ENCODE assay signal across 15 cellular contexts in the genomic region with DNA sequence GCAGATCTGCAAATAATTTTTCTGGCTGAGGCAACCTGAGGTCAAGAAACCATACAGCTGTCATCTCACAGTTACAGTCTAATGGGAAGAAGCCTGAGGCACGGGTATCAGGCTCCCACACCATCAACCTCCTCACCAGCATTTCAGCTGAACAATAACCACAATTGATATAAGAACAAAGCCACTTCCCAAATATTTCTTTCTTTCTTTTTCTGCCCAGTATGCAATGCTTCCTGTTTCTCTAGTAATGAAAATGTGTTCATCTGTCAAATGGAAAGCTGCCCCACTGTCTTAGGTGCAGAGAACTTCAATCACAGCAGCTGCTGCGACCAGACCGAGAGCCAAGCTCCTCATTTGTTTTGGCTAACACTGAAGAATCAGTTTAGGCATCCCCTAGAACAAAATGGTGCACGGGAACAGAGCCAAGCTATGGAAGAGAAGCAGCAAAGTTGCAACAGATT.
DNase-seq lines count a peak whose midpoint lies in the region; ATAC-seq, FAIRE-seq and TF ChIP-seq lines count a peak whose summit lies in the region.
"Had no signal": no experiment of that assay in that cellular context is flagged by ENCODE, and none has a peak within 500 bp of the region (broad histone marks: within the 10 kb centered on the region; RNA-seq: fewer than 3 reads in every experiment).

No MANE protein-coding gene starts in this region.

- no peak for TF ChIP-seq CTCF in body of pancreas (IDR thresholded peaks at IDR 0.05)

- H3K27ac ChIP-seq in body of pancreas = no peak overlapping the region
- H3K27ac ChIP-seq: pancreas had no signal

- H3K4me3 ChIP-seq in body of pancreas (no peak overlapping the region), skeletal muscle cell (ENCODE audit: low read depth, low read length) (no peak overlapping the region)
- H3K4me3 ChIP-seq: pancreas had no signal

- DNase-seq in NOMO-1 treated with DMSO at 0.1 percent for 48 hours (lab: John Stamatoyannopoulos, UW; ENCODE audit: unreplicated experiment) (peak; percentile 44), body of pancreas (peak in 3 of 4 donors; percentile 15 to 17 (median 16)), hippocampal formation (lab: John Stamatoyannopoulos, UW) (peak; percentile 18 to 35), skeletal muscle cell (ENCODE audit: low read depth) (peak; percentile 56), kidney glomerular epithelial cell (lab: John Stamatoyannopoulos, UW) (no peak), GM12891 (ENCODE audit: insufficient read length, low spot score) (no peak), DMS53 treated with DMSO at 0.1 percent for 48 hours (lab: John Stamatoyannopoulos, UW; ENCODE audit: unreplicated experiment) (no peak), COLO668 (lab: John Stamatoyannopoulos, UW; ENCODE audit: unreplicated experiment) (no peak)
- DNase-seq: activated CD4-positive, CD25-positive, alpha-beta regulatory T cell treated with anti-CD3 and anti-CD28 coated beads, Interleukin-2, amount 50 U/mL, for 72 hours; DMS79 treated with DMSO at 0.1 percent for 48 hours; erythroblast; pancreas; SIG-M5 had no signal

- intact Hi-C loops in body of pancreas (cut with DNase I) = no loop called here

- H3K27me3 ChIP-seq in body of pancreas = no peaks in the 10 kb centered on the region
- H3K27me3 ChIP-seq: pancreas had no signal

- 49 to 58% methylated on average over 4 of the region's 4 CpGs for WGBS in body of pancreas, 2 donors

- no peak for FAIRE-seq in GM12891 (lab: Jason Lieb, UNC)
- FAIRE-seq: bronchial epithelial cell, GM12892, pancreas had no signal

- no peaks in the 10 kb centered on the region for H3K9me3 ChIP-seq in body of pancreas
- H3K9me3 ChIP-seq: pancreas had no signal

- H3K4me1 ChIP-seq in body of pancreas = no peaks in the 10 kb centered on the region
- H3K4me1 ChIP-seq: pancreas had no signal

- ATAC-seq in body of pancreas = no peak

- no peaks in the 10 kb centered on the region for H3K36me3 ChIP-seq in body of pancreas (replicated peaks in 1 of 2; ENCODE audit: insufficient read depth in 1 of 2, low read depth in 2 of 2)
- H3K36me3 ChIP-seq: pancreas had no signal

- TF ChIP-seq POLR2A in body of pancreas (IDR thresholded peaks at IDR 0.05) (no peak), GM12891 (IDR thresholded peaks at IDR 0.05; ENCODE audit: low read depth, low read length) (no peak)

TF ChIP-seq in GM12891, 5 proteins besides CTCF, POLR2A, EP300 and RAD21:
- no peak for TF ChIP-seq TAF1 (IDR thresholded peaks at IDR 0.05; ENCODE audit: low read depth, low read length)
- TF ChIP-seq PAX5 (IDR thresholded peaks at IDR 0.05; ENCODE audit: insufficient read depth, low read length, severe bottlenecking) = no peak
- TF ChIP-seq SPI1 (IDR thresholded peaks at IDR 0.05; ENCODE audit: low read depth, low read length) = no peak
- no peak for TF ChIP-seq POU2F2 (IDR thresholded peaks at IDR 0.05; ENCODE audit: low read depth, low read length)
- no peak for TF ChIP-seq POLR2AphosphoS5 (IDR thresholded peaks at IDR 0.05; ENCODE audit: low read depth, low read length)
TF ChIP-seq in GM12891: peak in this region for 0.

Comparison
In these comparisons a context has a peak if more than half of its experiments do, and no peak if none do; other contexts are left out.
1. DNase-seq: peak in NOMO-1 treated with DMSO at 0.1 percent for 48 hours (single experiment), body of pancreas (3 of 4), hippocampal formation (2 of 2) and skeletal muscle cell (single experiment); none in kidney glomerular epithelial cell (single experiment), GM12891 (single experiment), DMS53 treated with DMSO at 0.1 percent for 48 hours (single experiment) and COLO668 (single experiment).